Comparison of ENCODE assay signal across 24 cellular contexts in genomic region chr2:183026424-183026823, GRCh38.
"Had no signal": no experiment of that assay in that cellular context is flagged by ENCODE, and none has a peak within 500 bp of the region (broad histone marks: within the 10 kb centered on the region; RNA-seq: fewer than 3 reads in every experiment).

No MANE protein-coding gene starts in this region.

- H3K4me3 Mint-ChIP-seq: activated CD4-positive, alpha-beta memory T cell treated with anti-CD3 and anti-CD28 coated beads for 36 hours; activated CD4-positive, alpha-beta T cell treated with anti-CD3 and anti-CD28 coated beads, Interleukin-2, amount 10 ng/mL, durations not matched to agents 7 days and 5 days; activated naive CD8-positive, alpha-beta T cell treated with anti-CD3 and anti-CD28 coated beads, Interleukin-2, amount 50 U/mL, for 24 hours; activated T-cell treated with anti-CD3 and anti-CD28 coated beads, Interleukin-2, amount 50 U/mL, for 4 hours had no signal

- H3K36me3 Mint-ChIP-seq: activated naive CD4-positive, alpha-beta T cell treated with anti-CD3 and anti-CD28 coated beads, Interleukin-2, amount 50 U/mL, for 72 hours had no signal

- H3K27ac Mint-ChIP-seq: activated CD4-positive, alpha-beta memory T cell treated with anti-CD3 and anti-CD28 coated beads for 36 hours; activated CD4-positive, alpha-beta T cell treated with anti-CD3 and anti-CD28 coated beads, Interleukin-2, amount 10 ng/mL, durations not matched to agents 7 days and 5 days; activated naive CD4-positive, alpha-beta T cell treated with anti-CD3 and anti-CD28 coated beads, Interleukin-2, amount 50 U/mL, for 72 hours; activated naive CD8-positive, alpha-beta T cell treated with anti-CD3 and anti-CD28 coated beads, Interleukin-2, amount 50 U/mL, for 24 hours had no signal

- H3K4me1 Mint-ChIP-seq: activated CD4-positive, alpha-beta T cell treated with anti-CD3 and anti-CD28 coated beads, Interleukin-2, amount 10 ng/mL, durations not matched to agents 7 days and 5 days; activated naive CD8-positive, alpha-beta T cell treated with anti-CD3 and anti-CD28 coated beads, Interleukin-2, amount 50 U/mL, for 24 hours had no signal

- H3K9ac ChIP-seq: SK-N-SH had no signal

- DNase-seq: activated CD4-positive, alpha-beta memory T cell treated with anti-CD3 and anti-CD28 coated beads for 36 hours; activated CD4-positive, alpha-beta T cell treated with anti-CD3 and anti-CD28 coated beads, Interleukin-2, amount 10 ng/mL, durations not matched to agents 7 days and 5 days; activated CD4-positive, CD25-positive, alpha-beta regulatory T cell; activated CD8-positive, alpha-beta memory T cell treated with anti-CD3 and anti-CD28 coated beads for 24 hours; activated effector memory CD4-positive, alpha-beta T cell treated with anti-CD3 and anti-CD28 coated beads, Interleukin-2, amount 50 U/mL, for 16 hours; activated naive CD4-positive, alpha-beta T cell treated with Interleukin-2 at 50 U/mL for 16 hours; activated naive CD8-positive, alpha-beta T cell treated with anti-CD3 and anti-CD28 coated beads, Interleukin-2, amount 50 U/mL, for 24 hours; activated T-cell treated with anti-CD3 and anti-CD28 coated beads, Interleukin-2, amount 50 U/mL, for 4 hours; amniotic stem cell; body of pancreas; Kasumi-1; KBM-7; NCI-H1105 treated with DMSO at 0.1 percent for 48 hours; NCI-H1436 treated with DMSO at 0.1 percent for 48 hours; NCI-H187; NCI-H2107; NCI-H446; NCI-H524; SK-N-SH; T-helper 1 cell had no signal

- H3K27me3 ChIP-seq: ascending aorta, body of pancreas had no signal

- H3K9me3 Mint-ChIP-seq: activated CD4-positive, alpha-beta memory T cell treated with anti-CD3 and anti-CD28 coated beads for 36 hours; activated CD4-positive, alpha-beta T cell treated with anti-CD3 and anti-CD28 coated beads, Interleukin-2, amount 10 ng/mL, durations not matched to agents 7 days and 5 days; activated naive CD4-positive, alpha-beta T cell treated with anti-CD3 and anti-CD28 coated beads, Interleukin-2, amount 50 U/mL, for 72 hours; activated naive CD8-positive, alpha-beta T cell treated with anti-CD3 and anti-CD28 coated beads, Interleukin-2, amount 50 U/mL, for 24 hours; activated T-cell treated with anti-CD3 and anti-CD28 coated beads, Interleukin-2, amount 50 U/mL, for 4 hours had no signal

- H3K4me2 ChIP-seq: SK-N-SH had no signal

- FAIRE-seq: bronchial epithelial cell had no signal

- H3K27ac ChIP-seq: ascending aorta, body of pancreas, VCaP had no signal

- H3K9me3 ChIP-seq: ascending aorta, body of pancreas, SK-N-SH had no signal

- H3K4me3 ChIP-seq: ascending aorta, body of pancreas had no signal

- ATAC-seq: activated naive CD4-positive, alpha-beta T cell treated with anti-CD3 and anti-CD28 coated beads, Interleukin-2, amount 50 U/mL, for 72 hours; activated naive CD8-positive, alpha-beta T cell treated with anti-CD3 and anti-CD28 coated beads, Interleukin-2, amount 50 U/mL, for 24 hours; activated T-cell treated with anti-CD3 and anti-CD28 coated beads, Interleukin-2, amount 50 U/mL, for 4 hours; body of pancreas had no signal
